In the genomic region with DNA sequence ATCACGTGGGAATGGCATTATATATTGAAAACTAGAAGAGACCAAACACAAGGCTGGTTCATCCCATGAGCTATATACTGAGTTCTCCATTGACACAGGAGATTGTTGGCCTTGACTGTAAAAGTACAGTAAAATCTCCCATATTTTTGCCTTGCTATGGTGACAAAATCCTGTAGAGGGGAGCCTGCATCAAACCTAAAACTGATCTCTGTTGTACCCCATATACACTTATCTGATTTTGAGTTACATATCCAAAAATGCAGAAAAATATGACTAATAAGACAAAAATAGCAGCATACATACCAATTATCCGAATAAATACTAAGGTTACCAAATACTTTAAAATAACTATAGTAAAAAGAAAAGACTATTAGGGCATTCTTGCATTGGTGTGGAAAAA, we compare ENCODE assay signal across 11 cellular contexts.
"Had no signal": no experiment of that assay in that cellular context is flagged by ENCODE, and none has a peak within 500 bp of the region (broad histone marks: within the 10 kb centered on the region; RNA-seq: fewer than 3 reads in every experiment).

No MANE protein-coding gene starts in this region.

- H3K27ac ChIP-seq: prostate gland, skin epidermis, tibial nerve, uterus had no signal

- H3K4me3 ChIP-seq: prostate gland, skin epidermis, tibial nerve, uterus had no signal

- H3K9me3 ChIP-seq: prostate gland, uterus had no signal

- DNase-seq: activated CD4-positive, alpha-beta T cell treated with anti-CD3 and anti-CD28 coated beads, Interleukin-2, amount 50 U/mL, for 4 hours; activated effector memory CD4-positive, alpha-beta T cell treated with anti-CD3 and anti-CD28 coated beads, Interleukin-2, amount 50 U/mL, for 16 hours; activated T-cell treated with anti-CD3 and anti-CD28 coated beads, Interleukin-2, amount 50 U/mL, for 72 hours; cerebellar nuclear complex; effector memory CD4-positive, alpha-beta T cell; right cardiac atrium; stimulated activated naive CD8-positive, alpha-beta T cell treated with anti-CD3 and anti-CD28 coated beads, Interleukin-15, Interleukin-2, amounts not matched to agents 100 U/mL and 50 U/mL, for 24 hours; uterus had no signal

- H3K4me1 ChIP-seq: prostate gland, uterus had no signal

- ATAC-seq: activated T-cell treated with anti-CD3 and anti-CD28 coated beads, Interleukin-2, amount 50 U/mL, for 72 hours; right cardiac atrium; stimulated activated naive CD8-positive, alpha-beta T cell treated with anti-CD3 and anti-CD28 coated beads, Interleukin-15, Interleukin-2, amounts not matched to agents 100 U/mL and 50 U/mL, for 24 hours had no signal

- H3K36me3 ChIP-seq: prostate gland, tibial nerve, uterus had no signal

- H3K27me3 ChIP-seq: tibial nerve, uterus had no signal
